In genomic region chr16:54927125-54928015, GRCh38 we compare ENCODE assay signal across 8 cellular contexts. TPM values are rescaled to one million over a fixed set of nuclear protein-coding genes. Genes with fewer than 3 reads are reported as not detected.
A peak's percentile ranks its signal among the peaks of the same experiment; 100 is the strongest.
DNase-seq lines count a peak whose midpoint lies in the region; ATAC-seq and TF ChIP-seq lines count a peak whose summit lies in the region.

No MANE protein-coding gene starts in this region.

- H2AFZ ChIP-seq in Loucy (ENCODE audit: low read length) = no peak overlapping the region

- peak overlapping the region; percentile 45 for H3K27ac ChIP-seq in CD8-positive, alpha-beta memory T cell (ENCODE audit: low read depth, low read length)
- H3K27ac ChIP-seq in ascending aorta = peak overlapping the region; percentile 91 to 99
- H3K27ac ChIP-seq in naive thymus-derived CD4-positive, alpha-beta T cell (ENCODE audit: low read depth, low read length) = no peak overlapping the region

- peak overlapping the region; percentile 88 for H3K9ac ChIP-seq in Loucy (ENCODE audit: low read depth, low read length, poor library complexity, severe bottlenecking)

- intact Hi-C loops in ascending aorta (cut with DNase I) = loop anchor here (1.0 to 10.0 kb wide), 5 partner anchors 273 to 1793 kb away; partner anchors contain the start of genes IRX3 and RBL2
- intact Hi-C loops in naive thymus-derived CD4-positive, alpha-beta T cell (cut with micrococcal nuclease) = loop anchor here in 1 of 2 donors (2.0 to 10.0 kb wide), 2 partner anchors 981 to 1153 kb away; no protein-coding TSS in a partner anchor

- CTCF ChIA-PET in CD8-positive, alpha-beta memory T cell (lab: Charles Lee) = no interaction called here
- CTCF ChIA-PET in naive thymus-derived CD4-positive, alpha-beta T cell (lab: Charles Lee) = no interaction called here

- H3K36me3 Mint-ChIP-seq in CD8-positive, alpha-beta memory T cell = peaks cover 0 to 3% (median 0%) of the 10 kb centered on the region in 3 donors
- peaks cover 0 to 16% (median 7%) of the 10 kb centered on the region in 5 donors for H3K36me3 Mint-ChIP-seq in naive thymus-derived CD4-positive, alpha-beta T cell

- peaks cover 52 to 72% of the 10 kb centered on the region in 2 donors for H3K27me3 Mint-ChIP-seq in CD8-positive, alpha-beta memory T cell
- H3K27me3 Mint-ChIP-seq in naive thymus-derived CD4-positive, alpha-beta T cell = peaks cover 64 to 68% (median 64%) of the 10 kb centered on the region in 5 donors

- H3K27ac Mint-ChIP-seq in CD8-positive, alpha-beta memory T cell = peak overlapping the region in 2 of 8 donors; percentile 4 to 64
- H3K27ac Mint-ChIP-seq in naive thymus-derived CD4-positive, alpha-beta T cell = peak overlapping the region in 3 of 9 donors; percentile 0 to 82 (median 36)

- H3K9me3 ChIP-seq in CD8-positive, alpha-beta memory T cell (ENCODE audit: low read length) = no peaks in the 10 kb centered on the region
- no peaks in the 10 kb centered on the region for H3K9me3 ChIP-seq in Loucy (ENCODE audit: insufficient read depth, low read depth, low read length)
- H3K9me3 ChIP-seq in ascending aorta = no peaks in the 10 kb centered on the region
- no peaks in the 10 kb centered on the region for H3K9me3 ChIP-seq in naive thymus-derived CD4-positive, alpha-beta T cell (ENCODE audit: control insufficient read depth in 2 of 3, low read length in 3 of 3)

- peak overlapping the region; percentile 76 to 92 (median 82) for H3K4me3 Mint-ChIP-seq in CD8-positive, alpha-beta memory T cell
- H3K4me3 Mint-ChIP-seq in naive thymus-derived CD4-positive, alpha-beta T cell = peak overlapping the region; percentile 66 to 90 (median 86)

- peaks cover 18% of the 10 kb centered on the region for H3K4me1 ChIP-seq in CD8-positive, alpha-beta memory T cell (ENCODE audit: insufficient read depth, low read length)
- H3K4me1 ChIP-seq in Loucy (ENCODE audit: insufficient read depth, low read length, poor library complexity, severe bottlenecking) (peaks cover 45% of the 10 kb centered on the region), ascending aorta (peaks cover 7 to 9% of the 10 kb centered on the region in 2 donors)
- H3K4me1 ChIP-seq in naive thymus-derived CD4-positive, alpha-beta T cell (ENCODE audit: control insufficient read depth in 2 of 2, insufficient read depth in 2 of 2, low read length in 2 of 2) = peaks cover 9 to 12% of the 10 kb centered on the region in 2 donors

- peaks cover 8 to 16% (median 14%) of the 10 kb centered on the region in 5 donors for H3K9me3 Mint-ChIP-seq in CD8-positive, alpha-beta memory T cell
- peaks cover 0 to 24% (median 5%) of the 10 kb centered on the region in 11 donors for H3K9me3 Mint-ChIP-seq in naive thymus-derived CD4-positive, alpha-beta T cell

- H3K9me2 ChIP-seq in Loucy (replicated peaks; ENCODE audit: low read depth, low read length) = no peaks in the 10 kb centered on the region

- peaks cover 84% of the 10 kb centered on the region for H3K79me2 ChIP-seq in Loucy (ENCODE audit: insufficient read depth, low read length)

- POLR2A ChIA-PET in CD8-positive, alpha-beta memory T cell (lab: Charles Lee) = no interaction called here
- POLR2A ChIA-PET in naive thymus-derived CD4-positive, alpha-beta T cell (lab: Charles Lee) = no interaction called here

- TF ChIP-seq CTCF in Loucy (conservative IDR thresholded peaks at IDR 0.05; ENCODE audit: low read length) = no peak
- no peak for TF ChIP-seq CTCF in ascending aorta (IDR thresholded peaks at IDR 0.05)

- peaks cover 43% of the 10 kb centered on the region for H3K27me3 ChIP-seq in CD8-positive, alpha-beta memory T cell (ENCODE audit: insufficient read depth, low read length, poor library complexity, severe bottlenecking)
- H3K27me3 ChIP-seq in Loucy (ENCODE audit: insufficient read depth, low read length, poor library complexity, severe bottlenecking) (no peaks in the 10 kb centered on the region), ascending aorta (no peaks in the 10 kb centered on the region)
- H3K27me3 ChIP-seq in naive thymus-derived CD4-positive, alpha-beta T cell (ENCODE audit: control insufficient read depth in 2 of 2, insufficient read depth in 2 of 2, low read length in 2 of 2) = peaks cover 7 to 30% of the 10 kb centered on the region in 2 donors

- H3K36me3 ChIP-seq in CD8-positive, alpha-beta memory T cell (ENCODE audit: insufficient read depth, low read length) = no peaks in the 10 kb centered on the region
- H3K36me3 ChIP-seq in Loucy (ENCODE audit: insufficient read depth, low read length) (no peaks in the 10 kb centered on the region), ascending aorta (no peaks in the 10 kb centered on the region)
- no peaks in the 10 kb centered on the region for H3K36me3 ChIP-seq in naive thymus-derived CD4-positive, alpha-beta T cell (ENCODE audit: control insufficient read depth in 2 of 3, insufficient read depth in 3 of 3, low read length in 3 of 3)

- H3K4me3 ChIP-seq in CD8-positive, alpha-beta memory T cell (ENCODE audit: low read length) = peak overlapping the region; percentile 31
- peak overlapping the region; percentile 81 for H3K4me3 ChIP-seq in Loucy (ENCODE audit: low read length, poor library complexity, severe bottlenecking)
- H3K4me3 ChIP-seq in ascending aorta = peak overlapping the region; percentile 82 to 94
- H3K4me3 ChIP-seq in naive thymus-derived CD4-positive, alpha-beta T cell (ENCODE audit: low read length) = peak overlapping the region; percentile 3

- no peak for DNase-seq in CD8-positive, alpha-beta memory T cell
- DNase-seq in ascending aorta (ENCODE audit: low spot score in 2 of 2) (no peak), A172 (ENCODE audit: low spot score) (no peak), SK-N-DZ (ENCODE audit: low spot score) (no peak)
- DNase-seq in naive thymus-derived CD4-positive, alpha-beta T cell = no peak

- H3K4me2 ChIP-seq in Loucy (ENCODE audit: low read depth, low read length, poor library complexity, severe bottlenecking) = peak overlapping the region; percentile 89

- peaks cover 5% of the 10 kb centered on the region; the same call in 1 of the 2 replicates for H3F3A ChIP-seq in Loucy (ENCODE audit: low read depth)

- no peak for ATAC-seq in naive thymus-derived CD4-positive, alpha-beta T cell
- no peak for ATAC-seq in GM21786 (IDR thresholded peaks at IDR 0.05; ENCODE audit: unreplicated experiment)
- no peak for ATAC-seq in HG03108 (IDR thresholded peaks at IDR 0.05; ENCODE audit: unreplicated experiment)

- peaks cover 63% of the 10 kb centered on the region for H4K20me1 ChIP-seq in Loucy (ENCODE audit: insufficient read depth, low read length, poor library complexity, severe bottlenecking)

- peaks cover 21 to 39% (median 25%) of the 10 kb centered on the region in 3 donors for H3K4me1 Mint-ChIP-seq in CD8-positive, alpha-beta memory T cell
- H3K4me1 Mint-ChIP-seq in naive thymus-derived CD4-positive, alpha-beta T cell = peaks cover 16 to 31% (median 27%) of the 10 kb centered on the region in 7 donors

RNA-seq across cellular contexts. Expression of gene IRX5, which starts 3.3 kb away (rescaled TPM):
- not detected for total RNA-seq in CD8-positive, alpha-beta memory T cell
- polyA plus RNA-seq in CD8-positive, alpha-beta memory T cell = not detected
- total RNA-seq in ascending aorta = not detected
- total RNA-seq in naive thymus-derived CD4-positive, alpha-beta T cell = under 1 TPM in 1 of 5 experiments, not detected in 4; 0.36 TPM
- polyA plus RNA-seq in naive thymus-derived CD4-positive, alpha-beta T cell = not detected
- 1.6 and 1.9 TPM in 2 replicates for total RNA-seq in A172 (2014; rRNA removed; shearing (Covaris generic))
- polyA plus RNA-seq in SK-N-DZ (2014; cell fraction: cytosol; rRNA removed) = 4.6 and 6.1 TPM in 2 replicates
- 4.3 and 6.3 TPM in 2 replicates for polyA plus RNA-seq in SK-N-DZ (2014; cell fraction: nucleus; rRNA removed)

Comparison
In these comparisons a context has a peak if more than half of its experiments do, and no peak if none do; other contexts are left out.
1. H3K4me3 ChIP-seq: peak in every context shown above with its lines; median percentile 88 in ascending aorta; 81 in Loucy; 31 in CD8-positive, alpha-beta memory T cell; 3 in naive thymus-derived CD4-positive, alpha-beta T cell.